ENCODE assay signal across 1 cellular context in the genomic region with DNA sequence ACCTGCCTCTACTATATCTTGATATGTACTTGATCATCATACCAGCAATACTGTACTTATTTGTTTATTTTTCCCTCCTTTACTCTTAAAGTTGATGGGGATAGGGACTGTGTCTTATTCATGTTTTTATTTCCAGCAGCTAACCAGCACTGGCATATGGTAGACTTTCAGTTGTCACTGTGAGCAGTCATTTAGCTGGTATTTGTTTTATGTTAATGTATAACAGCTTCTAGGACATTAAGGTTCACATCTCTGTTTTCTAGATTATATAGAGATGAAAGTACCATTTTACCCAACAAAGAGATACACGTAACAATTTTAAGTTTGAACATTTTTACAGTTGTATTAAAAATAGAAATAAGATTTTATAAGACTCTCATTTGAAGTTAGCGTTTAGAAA.
TF ChIP-seq lines count a peak whose summit lies in the region.

No MANE protein-coding gene starts in this region.

TF ChIP-seq in liver, 16 proteins besides CTCF, POLR2A, EP300 and RAD21 (continued from another document):
- TF ChIP-seq, protein P1, sequence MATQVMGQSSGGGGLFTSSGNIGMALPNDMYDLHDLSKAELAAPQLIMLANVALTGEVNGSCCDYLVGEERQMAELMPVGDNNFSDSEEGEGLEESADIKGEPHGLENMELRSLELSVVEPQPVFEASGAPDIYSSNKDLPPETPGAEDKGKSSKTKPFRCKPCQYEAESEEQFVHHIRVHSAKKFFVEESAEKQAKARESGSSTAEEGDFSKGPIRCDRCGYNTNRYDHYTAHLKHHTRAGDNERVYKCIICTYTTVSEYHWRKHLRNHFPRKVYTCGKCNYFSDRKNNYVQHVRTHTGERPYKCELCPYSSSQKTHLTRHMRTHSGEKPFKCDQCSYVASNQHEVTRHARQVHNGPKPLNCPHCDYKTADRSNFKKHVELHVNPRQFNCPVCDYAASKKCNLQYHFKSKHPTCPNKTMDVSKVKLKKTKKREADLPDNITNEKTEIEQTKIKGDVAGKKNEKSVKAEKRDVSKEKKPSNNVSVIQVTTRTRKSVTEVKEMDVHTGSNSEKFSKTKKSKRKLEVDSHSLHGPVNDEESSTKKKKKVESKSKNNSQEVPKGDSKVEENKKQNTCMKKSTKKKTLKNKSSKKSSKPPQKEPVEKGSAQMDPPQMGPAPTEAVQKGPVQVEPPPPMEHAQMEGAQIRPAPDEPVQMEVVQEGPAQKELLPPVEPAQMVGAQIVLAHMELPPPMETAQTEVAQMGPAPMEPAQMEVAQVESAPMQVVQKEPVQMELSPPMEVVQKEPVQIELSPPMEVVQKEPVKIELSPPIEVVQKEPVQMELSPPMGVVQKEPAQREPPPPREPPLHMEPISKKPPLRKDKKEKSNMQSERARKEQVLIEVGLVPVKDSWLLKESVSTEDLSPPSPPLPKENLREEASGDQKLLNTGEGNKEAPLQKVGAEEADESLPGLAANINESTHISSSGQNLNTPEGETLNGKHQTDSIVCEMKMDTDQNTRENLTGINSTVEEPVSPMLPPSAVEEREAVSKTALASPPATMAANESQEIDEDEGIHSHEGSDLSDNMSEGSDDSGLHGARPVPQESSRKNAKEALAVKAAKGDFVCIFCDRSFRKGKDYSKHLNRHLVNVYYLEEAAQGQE (IDR thresholded peaks at IDR 0.05): no peak
